Comparison of ENCODE assay signal across 8 cellular contexts in genomic region chr10:89332092-89332633, GRCh38. TPM values are rescaled to one million over a fixed set of nuclear protein-coding genes. Genes with fewer than 3 reads are reported as not detected.
DNase-seq lines count a peak whose midpoint lies in the region; ATAC-seq, FAIRE-seq and TF ChIP-seq lines count a peak whose summit lies in the region.

No MANE protein-coding gene starts in this region.

- no peaks in the 10 kb centered on the region for H3K9me3 Mint-ChIP-seq in CD4-positive, alpha-beta memory T cell
- no peaks in the 10 kb centered on the region for H3K9me3 Mint-ChIP-seq in activated CD4-positive, alpha-beta memory T cell treated with anti-CD3 and anti-CD28 coated beads, Interleukin-2, amount 10 ng/mL, durations not matched to agents 7 days and 5 days

- peak; percentile 26 for FAIRE-seq in pancreas (lab: Jason Lieb, UNC)

- ATAC-seq in GM19438 (IDR thresholded peaks at IDR 0.05; ENCODE audit: low read depth, unreplicated experiment) (peak; percentile 39), HG03575 (IDR thresholded peaks at IDR 0.05; ENCODE audit: extremely low read depth, insufficient number of reproducible peaks, low FRiP score, unreplicated experiment) (peak; percentile 21), pancreas (peak; percentile 49 to 77 (median 72))

- CTCF ChIA-PET in CD4-positive, alpha-beta memory T cell (lab: Charles Lee; ENCODE audit: partially characterized antibody) = interaction anchor here (0.7 to 1.7 kb wide), 7 partner anchors 8 to 86 kb away, joined by 3 to 9 read pairs (median 4); partner anchors contain the start of gene IFIT5
- CTCF ChIA-PET in activated CD4-positive, alpha-beta memory T cell treated with anti-CD3 and anti-CD28 coated beads, Interleukin-2, amount 10 ng/mL, durations not matched to agents 7 days and 5 days (lab: Charles Lee) = interaction anchor here (0.6 to 1.8 kb wide), 5 partner anchors 30 to 398 kb away, joined by 3 to 9 read pairs (median 5); partner anchors contain the start of genes IFIT1 and IFIT2

- peak overlapping the region; percentile 91 to 99 (median 97) for H3K27ac Mint-ChIP-seq in CD4-positive, alpha-beta memory T cell
- H3K27ac Mint-ChIP-seq in activated CD4-positive, alpha-beta memory T cell treated with anti-CD3 and anti-CD28 coated beads, Interleukin-2, amount 10 ng/mL, durations not matched to agents 7 days and 5 days = peak overlapping the region; percentile 70

- peak; percentile 55 to 70 (median 59) for DNase-seq in CD4-positive, alpha-beta memory T cell
- DNase-seq in activated CD4-positive, alpha-beta memory T cell treated with anti-CD3 and anti-CD28 coated beads, Interleukin-2, amount 10 ng/mL, durations not matched to agents 7 days and 5 days = peak; percentile 36
- peak; percentile 66 for DNase-seq in fibroblast of pulmonary artery (ENCODE audit: low read depth)
- no peak for DNase-seq in pancreas
- DNase-seq in SK-N-DZ (ENCODE audit: low spot score) = no peak
- no peak for DNase-seq in activated CD8-positive, alpha-beta memory T cell treated with anti-CD3 and anti-CD28 coated beads, Interleukin-2, amount 50 U/mL, for 48 hours

- H3K4me1 ChIP-seq in CD4-positive, alpha-beta memory T cell (ENCODE audit: insufficient read depth, low read length) = peaks cover 79% of the 10 kb centered on the region
- H3K4me1 ChIP-seq in pancreas = peaks cover 0 to 22% (median 0%) of the 10 kb centered on the region in 3 donors

- WGBS in pancreas, 2 donors = 7 to 22% methylated on average over 6 of the region's 6 CpGs

- peak overlapping the region; percentile 10 to 24 for H3K4me3 ChIP-seq in CD4-positive, alpha-beta memory T cell (ENCODE audit: low read length in 2 of 2)
- H3K4me3 ChIP-seq in fibroblast of pulmonary artery (replicated peaks; ENCODE audit: low read depth, low read length) = peak overlapping the region; percentile 50
- H3K4me3 ChIP-seq in pancreas = peak overlapping the region in 2 of 4 donors; percentile 0 to 32

- POLR2A ChIA-PET in CD4-positive, alpha-beta memory T cell (lab: Charles Lee; ENCODE audit: partially characterized antibody) = interaction anchor here (0.9 to 1.2 kb wide), 3 partner anchors 33 to 80 kb away, joined by 3 to 6 read pairs (median 3); no protein-coding TSS in a partner anchor
- POLR2A ChIA-PET in activated CD4-positive, alpha-beta memory T cell treated with anti-CD3 and anti-CD28 coated beads, Interleukin-2, amount 10 ng/mL, durations not matched to agents 7 days and 5 days (lab: Charles Lee) = interaction anchor here (1.0 to 1.5 kb wide), 9 partner anchors 12 to 311 kb away, joined by 3 to 13 read pairs (median 3); partner anchors contain the start of genes IFIT1 and LIPA

- intact Hi-C loops in CD4-positive, alpha-beta memory T cell (cut with micrococcal nuclease) = no loop called here
- intact Hi-C loops in pancreas (cut with DNase I) = no loop called here

- no peaks in the 10 kb centered on the region for H3K36me3 Mint-ChIP-seq in CD4-positive, alpha-beta memory T cell
- peaks cover 74% of the 10 kb centered on the region for H3K36me3 Mint-ChIP-seq in activated CD4-positive, alpha-beta memory T cell treated with anti-CD3 and anti-CD28 coated beads, Interleukin-2, amount 10 ng/mL, durations not matched to agents 7 days and 5 days (ENCODE audit: low read depth)

- peaks cover 52 to 90% (median 70%) of the 10 kb centered on the region in 4 donors for H3K4me1 Mint-ChIP-seq in CD4-positive, alpha-beta memory T cell
- peaks cover 86% of the 10 kb centered on the region for H3K4me1 Mint-ChIP-seq in activated CD4-positive, alpha-beta memory T cell treated with anti-CD3 and anti-CD28 coated beads, Interleukin-2, amount 10 ng/mL, durations not matched to agents 7 days and 5 days

- H3K4me3 Mint-ChIP-seq in CD4-positive, alpha-beta memory T cell = peak overlapping the region; percentile 81 to 89 (median 84)
- peak overlapping the region; percentile 81 for H3K4me3 Mint-ChIP-seq in activated CD4-positive, alpha-beta memory T cell treated with anti-CD3 and anti-CD28 coated beads, Interleukin-2, amount 10 ng/mL, durations not matched to agents 7 days and 5 days

- H3K27ac ChIP-seq in CD4-positive, alpha-beta memory T cell (ENCODE audit: low read depth, low read length) = peak overlapping the region; percentile 48
- peak overlapping the region; percentile 7 to 77 (median 54) for H3K27ac ChIP-seq in pancreas

- H3K36me3 ChIP-seq in CD4-positive, alpha-beta memory T cell (ENCODE audit: insufficient read depth, low read length) = no peaks in the 10 kb centered on the region
- no peaks in the 10 kb centered on the region for H3K36me3 ChIP-seq in pancreas

- no peaks in the 10 kb centered on the region for H3K27me3 ChIP-seq in CD4-positive, alpha-beta memory T cell (ENCODE audit: insufficient read depth, low read length)
- H3K27me3 ChIP-seq in pancreas = no peaks in the 10 kb centered on the region

- H3K9me3 ChIP-seq in CD4-positive, alpha-beta memory T cell (ENCODE audit: control insufficient read depth in 1 of 2, low read length in 2 of 2) = no peaks in the 10 kb centered on the region
- H3K9me3 ChIP-seq in pancreas = no peaks in the 10 kb centered on the region

- TF ChIP-seq CTCF in fibroblast of pulmonary artery (IDR thresholded peaks at IDR 0.05; ENCODE audit: low read length, missing control alignments) (no peak), pancreas (IDR thresholded peaks at IDR 0.05) (no peak)

- H3K27me3 Mint-ChIP-seq in CD4-positive, alpha-beta memory T cell = peaks cover 0 to 4% of the 10 kb centered on the region in 2 donors
- peaks cover 13% of the 10 kb centered on the region for H3K27me3 Mint-ChIP-seq in activated CD4-positive, alpha-beta memory T cell treated with anti-CD3 and anti-CD28 coated beads, Interleukin-2, amount 10 ng/mL, durations not matched to agents 7 days and 5 days

RNA-seq across cellular contexts. Expression of gene IFIT3, which starts 4.4 kb away (rescaled TPM):
- total RNA-seq in CD4-positive, alpha-beta memory T cell = 1 to 10 TPM; 3.1 to 3.3 TPM
- polyA plus RNA-seq in CD4-positive, alpha-beta memory T cell = 10 to 100 TPM in 1 of 2 donors, 1 to 10 TPM in 1; 5.1 to 10.4 TPM
- 10 to 100 TPM; 72.6 to 74.5 TPM for total RNA-seq in activated CD4-positive, alpha-beta memory T cell treated with anti-CD3 and anti-CD28 coated beads, Interleukin-2, amount 10 ng/mL, durations not matched to agents 7 days and 5 days
- total RNA-seq in pancreas = 10 to 100 TPM in 1 of 6 donors, 1 to 10 TPM in 5; 2.3 to 11.6 (median 3.9) TPM
- 1 to 10 TPM; 2.3 to 4.6 TPM for polyA plus RNA-seq in pancreas
- polyA plus RNA-seq in SK-N-DZ (2014; cell fraction: cytosol; rRNA removed) = not detected in 2 replicates
- not detected in 2 replicates for polyA plus RNA-seq in SK-N-DZ (2014; cell fraction: nucleus; rRNA removed)

RNA-seq across cellular contexts. Expression of gene IFIT2, which starts 30.3 kb away (rescaled TPM):
- 10 to 100 TPM; 10.4 to 10.7 TPM for total RNA-seq in CD4-positive, alpha-beta memory T cell
- polyA plus RNA-seq in CD4-positive, alpha-beta memory T cell = 1 to 10 TPM; 3.5 to 9.2 TPM
- total RNA-seq in activated CD4-positive, alpha-beta memory T cell treated with anti-CD3 and anti-CD28 coated beads, Interleukin-2, amount 10 ng/mL, durations not matched to agents 7 days and 5 days = 10 to 100 TPM; 14.6 to 14.8 TPM
- 1 to 10 TPM; 1.3 to 7.5 (median 1.7) TPM for total RNA-seq in pancreas
- 1 to 10 TPM; 1.5 to 1.6 TPM for polyA plus RNA-seq in pancreas
- polyA plus RNA-seq in SK-N-DZ (2014; cell fraction: cytosol; rRNA removed) = not detected in 2 replicates
- polyA plus RNA-seq in SK-N-DZ (2014; cell fraction: nucleus; rRNA removed) = not detected in 2 replicates

RNA-seq across cellular contexts. Expression of gene IFIT1B, which starts 45.7 kb away (rescaled TPM):
- not detected for total RNA-seq in CD4-positive, alpha-beta memory T cell
- polyA plus RNA-seq in CD4-positive, alpha-beta memory T cell = not detected
- total RNA-seq in activated CD4-positive, alpha-beta memory T cell treated with anti-CD3 and anti-CD28 coated beads, Interleukin-2, amount 10 ng/mL, durations not matched to agents 7 days and 5 days = under 1 TPM in 1 of 2 experiments, not detected in 1; 0.15 TPM
- total RNA-seq in pancreas = not detected
- polyA plus RNA-seq in pancreas = under 1 TPM in 1 of 2 donors, not detected in 1; 0.05 TPM
- polyA plus RNA-seq in SK-N-DZ (2014; cell fraction: cytosol; rRNA removed) = not detected in 2 replicates
- polyA plus RNA-seq in SK-N-DZ (2014; cell fraction: nucleus; rRNA removed) = not detected in 2 replicates

Comparison
In these comparisons a context has a peak if more than half of its experiments do, and no peak if none do; other contexts are left out.
1. DNase-seq: peak in CD4-positive, alpha-beta memory T cell (5 of 5), activated CD4-positive, alpha-beta memory T cell treated with anti-CD3 and anti-CD28 coated beads, Interleukin-2, amount 10 ng/mL, durations not matched to agents 7 days and 5 days (single experiment) and fibroblast of pulmonary artery (single experiment); none in pancreas (0 of 6), SK-N-DZ (single experiment) and activated CD8-positive, alpha-beta memory T cell treated with anti-CD3 and anti-CD28 coated beads, Interleukin-2, amount 50 U/mL, for 48 hours (single experiment).
2. ATAC-seq: peak in every context shown above with its lines; median percentile 72 in pancreas; 39 in GM19438; 21 in HG03575.
3. RNA of gene IFIT3, which starts 4.4 kb away (total RNA-seq): 72.6 to 74.5 TPM in activated CD4-positive, alpha-beta memory T cell treated with anti-CD3 and anti-CD28 coated beads, Interleukin-2, amount 10 ng/mL, durations not matched to agents 7 days and 5 days; 2.3 to 11.6 TPM in pancreas and 3.1 to 3.3 TPM in CD4-positive, alpha-beta memory T cell; every median in the first group is over 4 times any median in the second.